Comparison of ENCODE assay signal across 8 cellular contexts in the genomic region with DNA sequence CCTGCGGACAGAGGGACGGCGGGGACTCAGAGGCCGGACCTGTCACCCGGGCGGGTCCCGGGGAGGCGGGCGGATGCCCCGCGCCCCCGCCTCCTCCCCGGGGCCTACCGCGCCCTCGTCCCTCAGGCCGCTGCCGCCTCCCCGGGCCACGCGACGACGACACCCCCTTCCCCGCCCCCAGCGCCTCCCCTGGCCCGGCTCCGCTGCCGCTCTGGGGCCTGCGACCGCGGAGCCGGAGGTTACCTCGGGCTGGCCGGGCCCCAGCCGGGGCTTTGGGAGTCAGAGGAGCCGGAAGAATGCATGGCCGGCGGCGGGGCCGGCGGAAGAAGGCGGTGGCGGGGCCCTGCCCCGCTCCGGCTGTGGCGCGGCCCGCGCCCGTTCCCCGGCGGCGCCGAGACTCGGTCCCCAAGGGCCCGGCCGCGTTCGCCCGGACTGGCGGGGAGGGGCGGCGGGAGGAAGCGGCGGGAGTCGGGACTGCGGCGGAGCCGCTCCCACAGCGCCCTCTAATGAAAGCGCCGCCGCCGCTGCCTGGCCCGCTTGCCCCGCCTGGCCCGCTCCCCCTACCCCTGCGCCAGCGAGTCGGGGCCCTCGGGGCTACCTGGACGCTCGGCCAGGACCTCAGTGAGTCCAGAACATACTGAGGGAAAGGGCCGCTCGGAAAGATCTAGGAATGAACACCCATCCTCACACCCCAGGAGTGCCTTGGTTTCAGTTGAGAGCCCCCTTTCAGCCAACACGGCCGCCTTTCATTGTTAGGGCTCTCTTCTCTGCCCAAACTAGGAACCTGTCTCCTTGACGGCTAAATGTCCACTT. TPM values are rescaled to one million over a fixed set of nuclear protein-coding genes. Genes with fewer than 3 reads are reported as not detected.
DNase-seq lines count a peak whose midpoint lies in the region; ATAC-seq and TF ChIP-seq lines count a peak whose summit lies in the region.

Gene LPGAT1, minus strand, starts transcription at position 434 of the 813 bp plus-strand sequence. CDS start 1,467 bp downstream, outside the sequence.

- H3K36me3 Mint-ChIP-seq in activated naive CD8-positive, alpha-beta T cell, result no peaks in the 10 kb centered on the region
- no peaks in the 10 kb centered on the region for H3K36me3 Mint-ChIP-seq in glutamatergic neuron (ENCODE audit: unreplicated experiment)

- H3K4me1 ChIP-seq in Karpas-422 (ENCODE audit: low read length) (peaks cover 49% of the 10 kb centered on the region), ovary (ENCODE audit: insufficient read depth) (peaks cover 3% of the 10 kb centered on the region), thyroid gland (peaks cover 9 to 19% of the 10 kb centered on the region in 2 donors)

- H3K4me2 ChIP-seq in Karpas-422 (ENCODE audit: low read depth, low read length, poor library complexity, severe bottlenecking), result peak within 1 kb of the TSS; percentile 78

- no peaks in the 10 kb centered on the region for H3K27me3 Mint-ChIP-seq in activated naive CD8-positive, alpha-beta T cell
- H3K27me3 Mint-ChIP-seq in glutamatergic neuron (ENCODE audit: unreplicated experiment), result no peaks in the 10 kb centered on the region

- H3K9ac ChIP-seq in Karpas-422 (ENCODE audit: low read length), result peak within 1 kb of the TSS; percentile 82

- no peaks in the 10 kb centered on the region for H3K9me2 ChIP-seq in Karpas-422 (replicated peaks; ENCODE audit: insufficient read depth, low read length)

- H3K36me3 ChIP-seq in Karpas-422 (ENCODE audit: insufficient read depth, low read length) (no peaks in the 10 kb centered on the region), ovary (no peaks in the 10 kb centered on the region), thyroid gland (no peaks in the 10 kb centered on the region)

- no peaks in the 10 kb centered on the region for H4K20me1 ChIP-seq in Karpas-422 (ENCODE audit: insufficient read depth, low read depth, low read length)

- H2AFZ ChIP-seq in Karpas-422 (ENCODE audit: low read length), result peak within 1 kb of the TSS; percentile 96

- ATAC-seq in GM21737 (IDR thresholded peaks at IDR 0.05; ENCODE audit: unreplicated experiment), result peak; percentile 75

- DNase-seq in EL, result peak; percentile 72
- peak; percentile 86 for DNase-seq in Karpas-422
- peak; percentile 60 for DNase-seq in SKM-1 (lab: John Stamatoyannopoulos, UW; ENCODE audit: unreplicated experiment)
- peak; percentile 89 for DNase-seq in glutamatergic neuron
- peak; percentile 71 to 85 (median 80) for DNase-seq in ovary
- DNase-seq in thyroid gland, result peak; percentile 81

- H3K27me3 ChIP-seq in Karpas-422 (ENCODE audit: low read length) (no peaks in the 10 kb centered on the region), ovary (no peaks in the 10 kb centered on the region), thyroid gland (no peaks in the 10 kb centered on the region)

- intact Hi-C loops in ovary (cut with DNase I) (loop anchor here in 3 of 4 donors (10.0 kb wide), 3 partner anchors 126 to 146 kb away; no protein-coding TSS in a partner anchor), thyroid gland (cut with DNase I) (loop anchor here (2.0 kb wide), 1 partner anchor 130 kb away; no protein-coding TSS in a partner anchor)

- peak within 1 kb of the TSS; percentile 90 for H3K4me3 Mint-ChIP-seq in activated naive CD8-positive, alpha-beta T cell
- peak within 1 kb of the TSS; percentile 98 for H3K4me3 Mint-ChIP-seq in glutamatergic neuron (ENCODE audit: unreplicated experiment)

- peaks cover 62% of the 10 kb centered on the region for H3K4me1 Mint-ChIP-seq in activated naive CD8-positive, alpha-beta T cell (ENCODE audit: low read depth)
- peaks cover 14% of the 10 kb centered on the region for H3K4me1 Mint-ChIP-seq in glutamatergic neuron (ENCODE audit: low read depth, unreplicated experiment)

- no peak for TF ChIP-seq EP300 in ovary (IDR thresholded peaks at IDR 0.05)

- H3K9me3 Mint-ChIP-seq in activated naive CD8-positive, alpha-beta T cell (ENCODE audit: low read depth), result no peaks in the 10 kb centered on the region
- peaks cover 7% of the 10 kb centered on the region for H3K9me3 Mint-ChIP-seq in glutamatergic neuron (ENCODE audit: unreplicated experiment)

- TF ChIP-seq POLR2A in ovary (IDR thresholded peaks at IDR 0.05) (no peak), thyroid gland (IDR thresholded peaks at IDR 0.05) (peak in 1 of 2 donors; percentile 71)

- H3K27ac Mint-ChIP-seq in activated naive CD8-positive, alpha-beta T cell, result peak within 1 kb of the TSS; percentile 89
- H3K27ac Mint-ChIP-seq in glutamatergic neuron (ENCODE audit: unreplicated experiment), result peak within 1 kb of the TSS; percentile 87

- TF ChIP-seq CTCF in glutamatergic neuron (IDR thresholded peaks at IDR 0.05; ENCODE audit: partially characterized antibody, unreplicated experiment) (peak; percentile 44), ovary (IDR thresholded peaks at IDR 0.05) (peak; percentile 57 to 66 (median 65)), thyroid gland (IDR thresholded peaks at IDR 0.05) (peak; percentile 35 to 86 (median 66))

- WGBS in ovary, 3 donors, result 0 to 2% (median 1%) methylated on average over 49 to 88 of the region's 88 CpGs
- WGBS in thyroid gland, 2 donors, result 2 to 5% methylated on average over 5 to 26 of the region's 88 CpGs

- H3K4me3 ChIP-seq in Karpas-422 (ENCODE audit: low read length) (peak within 1 kb of the TSS; percentile 84), ovary (peak within 1 kb of the TSS; percentile 77), thyroid gland (replicated peaks in 1 of 3) (peak within 1 kb of the TSS in 2 of 3 donors; percentile 69 to 93)

- H3K79me2 ChIP-seq in Karpas-422 (ENCODE audit: low read length), result peaks cover 37% of the 10 kb centered on the region

- H3K9me3 ChIP-seq in Karpas-422 (ENCODE audit: low read length) (no peaks in the 10 kb centered on the region), ovary (no peaks in the 10 kb centered on the region), thyroid gland (no peaks in the 10 kb centered on the region)

- H3K27ac ChIP-seq in Karpas-422 (ENCODE audit: low read length) (peak within 1 kb of the TSS; percentile 64), ovary (peak within 1 kb of the TSS; percentile 81 to 94), thyroid gland (peak within 1 kb of the TSS; percentile 90 to 93 (median 93))

RNA-seq across cellular contexts. Expression of gene LPGAT1, which starts in this region (rescaled TPM):
- total RNA-seq in Karpas-422 (2014; rRNA removed; shearing (Covaris generic); ENCODE audit: low replicate concordance), result 40.4 and 53.3 TPM in 2 replicates
- 73.2 TPM for total RNA-seq in glutamatergic neuron (ENCODE audit: unreplicated experiment)
- total RNA-seq in ovary, result 10 to 100 TPM; 19.8 to 32.7 (median 30.7) TPM
- polyA plus RNA-seq in ovary, result 10 to 100 TPM in 1 of 2 donors, 1 to 10 TPM in 1; 6.3 to 12.8 TPM
- total RNA-seq in thyroid gland, result 100 to 1,000 TPM; 168 to 308 (median 203) TPM

Comparison
In these comparisons a context has a peak if more than half of its experiments do, and no peak if none do; other contexts are left out.
1. Peak in every context shown above with its lines: DNase-seq, ATAC-seq, H3K4me3 ChIP-seq and H3K27ac ChIP-seq.